Comparison of ENCODE assay signal across 2 cellular contexts in genomic region chr2:8514274-8514662, GRCh38.
TF ChIP-seq lines count a peak whose summit lies in the region.

No MANE protein-coding gene starts in this region.

TF ChIP-seq in HEK293, 187 proteins besides CTCF, POLR2A, EP300 and RAD21 (continued from another document):
- TF ChIP-seq ZNF639 (tag by site-specific recombination; IDR thresholded peaks at IDR 0.05) (no peak), ZNF133 (tag by site-specific recombination; IDR thresholded peaks at IDR 0.05) (no peak), ZNF26 (tag by site-specific recombination; IDR thresholded peaks at IDR 0.05) (peak; percentile 89), ZNF501 (tag by site-specific recombination; IDR thresholded peaks at IDR 0.05) (no peak)

TF ChIP-seq in WTC11, 78 proteins besides CTCF, POLR2A, EP300 and RAD21 (continued from another document):
- TF ChIP-seq ZNF425 (CRISPR knock-in tag; conservative IDR thresholded peaks at IDR 0.05) (no peak), USF1 (CRISPR knock-in tag; IDR thresholded peaks at IDR 0.05) (no peak), CBFB (CRISPR knock-in tag; IDR thresholded peaks at IDR 0.05; ENCODE audit: low read depth) (no peak), ZNF263 (CRISPR knock-in tag; IDR thresholded peaks at IDR 0.05; ENCODE audit: low read depth) (no peak)
